In genomic region chr11:79413258-79413657, GRCh38 we compare ENCODE assay signal across 1 cellular context.
TF ChIP-seq lines count a peak whose summit lies in the region.

No MANE protein-coding gene starts in this region.

TF ChIP-seq in SK-N-SH treated with all-trans-retinoic acid at 6 μM for 48 hours, 23 proteins besides CTCF, POLR2A, EP300 and RAD21 (continued from another document):
- TF ChIP-seq CSRNP3 (CRISPR knock-in tag; IDR thresholded peaks at IDR 0.05) (no peak), ZNF8 (CRISPR knock-in tag; IDR thresholded peaks at IDR 0.05) (no peak)
TF ChIP-seq in SK-N-SH treated with all-trans-retinoic acid at 6 μM for 48 hours: peak in this region for 0.
